ENCODE assay signal across 10 cellular contexts in the genomic region with DNA sequence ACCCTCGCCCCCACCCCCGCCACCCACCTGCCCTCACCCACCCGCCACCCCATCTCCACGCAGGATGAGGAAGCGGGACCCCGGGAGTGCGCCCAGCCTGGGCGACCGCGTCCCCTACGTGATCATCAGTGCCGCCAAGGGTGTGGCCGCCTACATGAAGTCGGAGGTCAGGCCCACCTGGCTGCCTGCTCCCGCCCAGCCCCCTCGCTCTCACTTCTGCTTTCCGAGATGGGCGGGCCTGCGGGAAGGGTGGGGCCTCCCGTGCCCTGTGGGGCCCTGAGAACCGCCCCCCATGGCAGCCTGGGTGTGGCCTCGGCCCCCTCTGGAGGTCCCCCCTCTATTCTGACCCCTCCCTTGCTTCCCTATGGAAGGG. TPM values are rescaled to one million over a fixed set of nuclear protein-coding genes. Genes with fewer than 3 reads are reported as not detected.
DNase-seq lines count a peak whose midpoint lies in the region; ATAC-seq, FAIRE-seq and TF ChIP-seq lines count a peak whose summit lies in the region.
"Had no signal": no experiment of that assay in that cellular context is flagged by ENCODE, and none has a peak within 500 bp of the region (broad histone marks: within the 10 kb centered on the region; RNA-seq: fewer than 3 reads in every experiment).

No MANE protein-coding gene starts in this region.

- no peak overlapping the region for H3K4me3 Mint-ChIP-seq in CD4-positive, CD25-positive, alpha-beta regulatory T cell
- H3K4me3 Mint-ChIP-seq in T-helper 2 cell treated with Interferon-gamma antibody and Interleukin-4, amounts not matched to agents 5 μg/mL and 100 μg/mL, for 36 hours: no peak overlapping the region

- no peaks in the 10 kb centered on the region for H3K9me3 ChIP-seq in CD4-positive, CD25-positive, alpha-beta regulatory T cell (ENCODE audit: control insufficient read depth in 2 of 2, low read length in 2 of 2)
- no peaks in the 10 kb centered on the region for H3K9me3 ChIP-seq in GM12878 (replicated peaks; ENCODE audit: control insufficient read depth, insufficient read depth, low read length)

- BruUV-seq in GM12878 (replicated peaks; lab: Mats Ljungman, UMichigan): no TSS peak

- H3K9me3 Mint-ChIP-seq in CD4-positive, CD25-positive, alpha-beta regulatory T cell: no peaks in the 10 kb centered on the region
- H3K9me3 Mint-ChIP-seq in T-helper 2 cell treated with Interferon-gamma antibody and Interleukin-4, amounts not matched to agents 5 μg/mL and 100 μg/mL, for 36 hours: no peaks in the 10 kb centered on the region

- peak; percentile 84 for TF ChIP-seq POLR2A in GM12878 (IDR thresholded peaks at IDR 0.05; ENCODE audit: low read depth, low read length)

- POLR2A ChIA-PET in GM12878 (lab: Charles Lee): interaction anchor here (0.5 to 4.8 kb wide), 8 partner anchors 14 to 966 kb away, joined by 3 to 26 read pairs (median 7); partner anchors contain the start of gene POLD1

- H3K36me3 ChIP-seq in CD4-positive, CD25-positive, alpha-beta regulatory T cell (ENCODE audit: control insufficient read depth, insufficient read depth, low read length): no peaks in the 10 kb centered on the region
- H3K36me3 ChIP-seq in GM12878 (ENCODE audit: control insufficient read depth in 2 of 2, insufficient read depth in 2 of 2, low read length in 1 of 2): peaks cover 2 to 8% of the 10 kb centered on the region in 2 experiments; a peak in 2 of 4 replicates

- CTCF ChIA-PET in GM12878 (lab: Yijun Ruan, JAX): interaction anchor here (0.7 to 4.2 kb wide), 17 partner anchors 9 to 681 kb away, joined by 3 to 30 read pairs (median 5); partner anchors contain the start of genes NAPSA and NR1H2

- H3K27ac Mint-ChIP-seq in CD4-positive, CD25-positive, alpha-beta regulatory T cell: no peak overlapping the region
- H3K27ac Mint-ChIP-seq in T-helper 2 cell treated with Interferon-gamma antibody and Interleukin-4, amounts not matched to agents 5 μg/mL and 100 μg/mL, for 36 hours: no peak overlapping the region

- DNase-seq in CD4-positive, CD25-positive, alpha-beta regulatory T cell: no peak
- DNase-seq in GM12878 (ENCODE audit: low read depth, low spot score) (peak; percentile 68), DMS53 treated with DMSO at 0.1 percent for 48 hours (lab: John Stamatoyannopoulos, UW; ENCODE audit: unreplicated experiment) (no peak), occipital lobe (lab: John Stamatoyannopoulos, UW) (no peak), NCI-H1092 (lab: John Stamatoyannopoulos, UW) (no peak)
- no peak for DNase-seq in T-helper 2 cell treated with Interferon-gamma antibody and Interleukin-4, amounts not matched to agents 5 μg/mL and 100 μg/mL, for 36 hours (ENCODE audit: low spot score)

- peaks cover 5% of the 10 kb centered on the region for H3K4me1 ChIP-seq in CD4-positive, CD25-positive, alpha-beta regulatory T cell (ENCODE audit: control insufficient read depth, insufficient read depth, low read length, poor library complexity, severe bottlenecking)
- peaks cover 35% of the 10 kb centered on the region for H3K4me1 ChIP-seq in GM12878 (ENCODE audit: control insufficient read depth, insufficient read depth, low read length)

- H2AFZ ChIP-seq in GM12878 (ENCODE audit: control insufficient read depth, low read depth, low read length): no peak overlapping the region; the same call in 1 of the 2 replicates

- peak overlapping the region; percentile 61 for H3K9ac ChIP-seq in GM12878 (ENCODE audit: control insufficient read depth, insufficient read depth, low read length)

- SMC1A ChIA-PET in GM12878 (lab: Charles Lee; ENCODE audit: uncharacterized antibody, unreplicated experiment): interaction anchor here (0.6 to 1.9 kb wide), 7 partner anchors 45 to 73 kb away, joined by 3 to 15 read pairs (median 4); no protein-coding TSS in a partner anchor

- H3K4me1 Mint-ChIP-seq in CD4-positive, CD25-positive, alpha-beta regulatory T cell: peaks cover 0 to 6% (median 4%) of the 10 kb centered on the region in 4 donors
- peaks cover 4% of the 10 kb centered on the region for H3K4me1 Mint-ChIP-seq in T-helper 2 cell treated with Interferon-gamma antibody and Interleukin-4, amounts not matched to agents 5 μg/mL and 100 μg/mL, for 36 hours (ENCODE audit: low read depth)

- peak; percentile 26 to 67; a peak in 2 of 4 replicates for TF ChIP-seq EP300 in GM12878 (IDR thresholded peaks at IDR 0.05; ENCODE audit: borderline replicate concordance in 1 of 2, control insufficient read depth in 1 of 2, low read depth in 2 of 2, low read length in 2 of 2)

- no peak for TF ChIP-seq CTCF in GM12878 (IDR thresholded peaks at IDR 0.05 in 2 of 3, conservative IDR thresholded peaks at IDR 0.05 in 1 of 3; ENCODE audit: control insufficient read depth in 2 of 3, extremely low read depth in 1 of 3, insufficient read depth in 1 of 3, low read depth in 3 of 3, low read length in 3 of 3)

- peaks cover 16% of the 10 kb centered on the region for H3K27me3 Mint-ChIP-seq in CD4-positive, CD25-positive, alpha-beta regulatory T cell
- H3K27me3 Mint-ChIP-seq in T-helper 2 cell treated with Interferon-gamma antibody and Interleukin-4, amounts not matched to agents 5 μg/mL and 100 μg/mL, for 36 hours (ENCODE audit: low read depth): peaks cover 12% of the 10 kb centered on the region

- peaks cover 21% of the 10 kb centered on the region for H3K79me2 ChIP-seq in GM12878 (ENCODE audit: control insufficient read depth, insufficient read depth, low read length)

- peak; percentile 35 for FAIRE-seq in GM12878 (lab: Jason Lieb, UNC)
- FAIRE-seq: astrocyte had no signal

- RAD21 ChIA-PET in GM12878 (lab: Charles Lee; ENCODE audit: unreplicated experiment): interaction anchor here (0.7 to 1.9 kb wide), 14 partner anchors 14 to 87 kb away, joined by 3 to 18 read pairs (median 4); partner anchors contain the start of genes KCNC3 and POLD1

- intact Hi-C loops in GM12878 (cut with micrococcal nuclease; ENCODE audit: unreplicated experiment): loop anchor here (2.0 kb wide), 2 partner anchors 31 to 59 kb away; partner anchors contain the start of gene POLD1

- no peaks in the 10 kb centered on the region for H3K27me3 ChIP-seq in CD4-positive, CD25-positive, alpha-beta regulatory T cell (ENCODE audit: control insufficient read depth, insufficient read depth, low read length)
- H3K27me3 ChIP-seq in GM12878 (replicated peaks in 1 of 2; ENCODE audit: control insufficient read depth in 2 of 2, insufficient read depth in 2 of 2, low read length in 1 of 2): no peaks in the 10 kb centered on the region

- H3K4me2 ChIP-seq in GM12878 (ENCODE audit: control insufficient read depth, insufficient read depth): peak overlapping the region; percentile 73; the same call in 1 of the 2 replicates

- in situ Hi-C loops in GM12878 (cut with MboI): no loop called here

- no peak overlapping the region for H3K4me3 ChIP-seq in CD4-positive, CD25-positive, alpha-beta regulatory T cell (ENCODE audit: low read depth, low read length)
- H3K4me3 ChIP-seq in GM12878: no peak overlapping the region

- no peaks in the 10 kb centered on the region for H4K20me1 ChIP-seq in GM12878 (ENCODE audit: control insufficient read depth, insufficient read depth)

- ATAC-seq in CD4-positive, CD25-positive, alpha-beta regulatory T cell (ENCODE audit: low read depth in 2 of 2): peak; percentile 38 to 47
- ATAC-seq in GM19463 (IDR thresholded peaks at IDR 0.05; ENCODE audit: unreplicated experiment) (peak; percentile 44), HG03342 (IDR thresholded peaks at IDR 0.05; ENCODE audit: unreplicated experiment) (peak; percentile 45), GM12878 (peak; percentile 76)

- no peak overlapping the region for H3K27ac ChIP-seq in CD4-positive, CD25-positive, alpha-beta regulatory T cell (ENCODE audit: insufficient read depth, low read length, poor library complexity, severe bottlenecking)
- peak overlapping the region; percentile 95 for H3K27ac ChIP-seq in GM12878 (ENCODE audit: control insufficient read depth, insufficient read depth)

- no peak for TF ChIP-seq RAD21 in GM12878 (IDR thresholded peaks at IDR 0.05; ENCODE audit: insufficient read depth, low read depth, low read length)

- 0% methylated on average over 19 of the region's 22 CpGs for WGBS in GM12878 (ENCODE audit: insufficient coverage, insufficient replicate concordance, low lambda C conversion rate, missing lambda C conversion rate)

- H3K36me3 Mint-ChIP-seq in CD4-positive, CD25-positive, alpha-beta regulatory T cell: peaks cover 4% of the 10 kb centered on the region
- peaks cover 19% of the 10 kb centered on the region for H3K36me3 Mint-ChIP-seq in T-helper 2 cell treated with Interferon-gamma antibody and Interleukin-4, amounts not matched to agents 5 μg/mL and 100 μg/mL, for 36 hours (ENCODE audit: low read depth)

RNA-seq across cellular contexts. Expression of gene SPIB, which starts 3.1 kb away (rescaled TPM):
- not detected for total RNA-seq in CD4-positive, CD25-positive, alpha-beta regulatory T cell
- under 1 TPM in 2 of 4 donors, not detected in 2; 0.10 to 0.38 TPM for polyA plus RNA-seq in CD4-positive, CD25-positive, alpha-beta regulatory T cell
- 116 and 119 TPM in 2 replicates for total RNA-seq in GM12878 (2013; cell fraction: nucleolus; rRNA removed)
- total RNA-seq in GM12878 (2014; rRNA removed) (106 and 123 TPM in 2 replicates), GM12878 (2014; rRNA removed; fragmentation: Illumina TruSeq; extraction: Trizol) (28.3 and 30.4 TPM in 2 replicates), GM12878 (2021) (85.0 and 90.7 TPM in 2 replicates), occipital lobe (not detected)
- 21.0 TPM for polyA plus RNA-seq in GM12878 (2011; ENCODE audit: low read depth)
- polyA plus RNA-seq in GM12878 (2011; rRNA removed) (22.6 and 58.4 TPM in 2 replicates), GM12878 (2014; fragmentation: Illumina TruSeq; extraction: Trizol) (22.0 and 34.8 TPM in 2 replicates), GM12878 (2014; fragmentation: Nextera tagmentation; extraction: Ambion mirVana) (10 to 100 TPM in 1 of 2 experiments, 1 to 10 TPM in 1; 3.5 to 14.0 TPM), GM12878 (2014; rRNA removed) (89.3 and 90.4 TPM in 2 replicates), GM12878 (2016; fragmentation: Nextera tagmentation; extraction: Ambion mirVana) (10 to 100 TPM; 53.6 to 60.2 TPM)
- polyA plus RNA-seq in GM12878 (2011; cell fraction: cytosol; rRNA removed): 61.5 and 78.6 TPM in 2 replicates
- 96.6 and 113 TPM in 2 replicates for polyA plus RNA-seq in GM12878 (2011; cell fraction: nucleus; rRNA removed)
- 79.6 and 82.0 TPM in 2 replicates for polyA plus RNA-seq in GM12878 (2012)
- polyA minus RNA-seq in GM12878 (2011; rRNA and poly(A)+ RNA removed): 18.7 and 54.2 TPM in 2 replicates
- 27.6 and 31.1 TPM in 2 replicates for polyA minus RNA-seq in GM12878 (2011; cell fraction: cytosol; rRNA and poly(A)+ RNA removed)
- 22.6 and 47.1 TPM in 2 replicates for polyA minus RNA-seq in GM12878 (2011; cell fraction: nucleus; rRNA and poly(A)+ RNA removed)

RNA-seq across cellular contexts. Expression of gene MYBPC2, which starts 17.0 kb away (rescaled TPM):
- 0.49 TPM for total RNA-seq in CD4-positive, CD25-positive, alpha-beta regulatory T cell
- polyA plus RNA-seq in CD4-positive, CD25-positive, alpha-beta regulatory T cell: under 1 TPM in 1 of 4 donors, not detected in 3; 0.23 TPM
- 0.42 and 0.54 TPM in 2 replicates for total RNA-seq in GM12878 (2013; cell fraction: nucleolus; rRNA removed)
- 0.49 and 0.51 TPM in 2 replicates for total RNA-seq in GM12878 (2014; rRNA removed)
- total RNA-seq in GM12878 (2014; rRNA removed; fragmentation: Illumina TruSeq; extraction: Trizol): 0.37 and 0.67 TPM in 2 replicates
- total RNA-seq in GM12878 (2021): 0.90 and 1.4 TPM in 2 replicates
- 0.70 TPM for polyA plus RNA-seq in GM12878 (2011; ENCODE audit: low read depth)
- polyA plus RNA-seq in GM12878 (2011; rRNA removed): 0.06 and 0.15 TPM in 2 replicates
- 0.21 and 0.33 TPM in 2 replicates for polyA plus RNA-seq in GM12878 (2011; cell fraction: cytosol; rRNA removed)
- 0.56 and 0.58 TPM in 2 replicates for polyA plus RNA-seq in GM12878 (2011; cell fraction: nucleus; rRNA removed)
- 1.8 and 2.0 TPM in 2 replicates for polyA plus RNA-seq in GM12878 (2012)
- 0.56 and 0.73 TPM in 2 replicates for polyA plus RNA-seq in GM12878 (2014; fragmentation: Illumina TruSeq; extraction: Trizol)
- under 1 TPM; 0.09 to 0.10 TPM for polyA plus RNA-seq in GM12878 (2014; fragmentation: Nextera tagmentation; extraction: Ambion mirVana)
- 0.65 and 0.72 TPM in 2 replicates for polyA plus RNA-seq in GM12878 (2014; rRNA removed)
- 1 to 10 TPM; 1.9 to 2.6 TPM for polyA plus RNA-seq in GM12878 (2016; fragmentation: Nextera tagmentation; extraction: Ambion mirVana)
- polyA minus RNA-seq in GM12878 (2011; rRNA and poly(A)+ RNA removed): 0.10 and 0.15 TPM in 2 replicates
- not detected in 2 replicates for polyA minus RNA-seq in GM12878 (2011; cell fraction: cytosol; rRNA and poly(A)+ RNA removed)
- polyA minus RNA-seq in GM12878 (2011; cell fraction: nucleus; rRNA and poly(A)+ RNA removed): 0.12 TPM in 1 of 2 replicates, not detected in the other
- total RNA-seq in occipital lobe: not detected
- total RNA-seq: astrocyte had no signal

RNA-seq across cellular contexts. Expression of gene POLD1, which starts 31.5 kb away (rescaled TPM):
- total RNA-seq in CD4-positive, CD25-positive, alpha-beta regulatory T cell: 28.1 TPM
- polyA plus RNA-seq in CD4-positive, CD25-positive, alpha-beta regulatory T cell: 10 to 100 TPM; 19.3 to 23.5 (median 21.3) TPM
- total RNA-seq in GM12878 (2013; cell fraction: nucleolus; rRNA removed): 45.1 and 55.2 TPM in 2 replicates
- total RNA-seq in GM12878 (2014; rRNA removed) (121 and 141 TPM in 2 replicates), GM12878 (2014; rRNA removed; fragmentation: Illumina TruSeq; extraction: Trizol) (28.6 and 31.8 TPM in 2 replicates), GM12878 (2021) (146 and 165 TPM in 2 replicates), occipital lobe (17.5 TPM)
- 15.5 TPM for polyA plus RNA-seq in GM12878 (2011; ENCODE audit: low read depth)
- polyA plus RNA-seq in GM12878 (2011; rRNA removed) (10.4 and 25.7 TPM in 2 replicates), GM12878 (2014; fragmentation: Illumina TruSeq; extraction: Trizol) (1.9 and 18.1 TPM in 2 replicates), GM12878 (2014; fragmentation: Nextera tagmentation; extraction: Ambion mirVana) (1 to 10 TPM in 1 of 2 experiments, under 1 TPM in 1; 0.76 to 6.5 TPM), GM12878 (2014; rRNA removed) (95.1 and 110 TPM in 2 replicates), GM12878 (2016; fragmentation: Nextera tagmentation; extraction: Ambion mirVana) (100 to 1,000 TPM; 111 to 118 TPM)
- polyA plus RNA-seq in GM12878 (2011; cell fraction: cytosol; rRNA removed): 47.4 and 83.0 TPM in 2 replicates
- 231 and 322 TPM in 2 replicates for polyA plus RNA-seq in GM12878 (2011; cell fraction: nucleus; rRNA removed)
- polyA plus RNA-seq in GM12878 (2012): 51.0 and 61.8 TPM in 2 replicates
- polyA minus RNA-seq in GM12878 (2011; rRNA and poly(A)+ RNA removed): 34.5 and 105 TPM in 2 replicates
- polyA minus RNA-seq in GM12878 (2011; cell fraction: cytosol; rRNA and poly(A)+ RNA removed): 65.4 and 72.3 TPM in 2 replicates
- polyA minus RNA-seq in GM12878 (2011; cell fraction: nucleus; rRNA and poly(A)+ RNA removed): 50.1 and 97.2 TPM in 2 replicates

RNA-seq across cellular contexts. Expression of gene NR1H2, which starts 39.4 kb away (rescaled TPM):
- 213 TPM for total RNA-seq in CD4-positive, CD25-positive, alpha-beta regulatory T cell
- polyA plus RNA-seq in CD4-positive, CD25-positive, alpha-beta regulatory T cell: 10 to 100 TPM; 60.3 to 75.0 (median 70.3) TPM
- 40.9 and 43.5 TPM in 2 replicates for total RNA-seq in GM12878 (2013; cell fraction: nucleolus; rRNA removed)
- total RNA-seq in GM12878 (2014; rRNA removed) (44.8 and 45.2 TPM in 2 replicates), GM12878 (2014; rRNA removed; fragmentation: Illumina TruSeq; extraction: Trizol) (15.6 and 17.2 TPM in 2 replicates), GM12878 (2021) (43.3 and 44.5 TPM in 2 replicates), occipital lobe (18.9 TPM)
- 12.3 TPM for polyA plus RNA-seq in GM12878 (2011; ENCODE audit: low read depth)
- polyA plus RNA-seq in GM12878 (2011; rRNA removed) (12.3 and 26.9 TPM in 2 replicates), GM12878 (2014; fragmentation: Illumina TruSeq; extraction: Trizol) (1.8 and 16.2 TPM in 2 replicates), GM12878 (2014; fragmentation: Nextera tagmentation; extraction: Ambion mirVana) (1 to 10 TPM in 1 of 2 experiments, under 1 TPM in 1; 0.05 to 1.3 TPM), GM12878 (2014; rRNA removed) (52.4 and 53.3 TPM in 2 replicates), GM12878 (2016; fragmentation: Nextera tagmentation; extraction: Ambion mirVana) (10 to 100 TPM; 45.7 to 54.2 TPM)
- polyA plus RNA-seq in GM12878 (2011; cell fraction: cytosol; rRNA removed): 35.8 and 59.6 TPM in 2 replicates
- polyA plus RNA-seq in GM12878 (2011; cell fraction: nucleus; rRNA removed): 90.2 and 96.1 TPM in 2 replicates
- 46.7 and 49.3 TPM in 2 replicates for polyA plus RNA-seq in GM12878 (2012)
- 19.2 and 26.2 TPM in 2 replicates for polyA minus RNA-seq in GM12878 (2011; rRNA and poly(A)+ RNA removed)
- polyA minus RNA-seq in GM12878 (2011; cell fraction: cytosol; rRNA and poly(A)+ RNA removed): 13.5 and 15.4 TPM in 2 replicates
- 17.4 and 27.1 TPM in 2 replicates for polyA minus RNA-seq in GM12878 (2011; cell fraction: nucleus; rRNA and poly(A)+ RNA removed)

RNA-seq across cellular contexts. Expression of gene NAPSA, which starts 50.2 kb away (rescaled TPM):
- total RNA-seq in CD4-positive, CD25-positive, alpha-beta regulatory T cell: 0.67 TPM
- 1 to 10 TPM; 1.2 to 2.2 (median 1.5) TPM for polyA plus RNA-seq in CD4-positive, CD25-positive, alpha-beta regulatory T cell
- 19.2 and 19.9 TPM in 2 replicates for total RNA-seq in GM12878 (2013; cell fraction: nucleolus; rRNA removed)
- total RNA-seq in GM12878 (2014; rRNA removed) (20.1 and 20.6 TPM in 2 replicates), GM12878 (2014; rRNA removed; fragmentation: Illumina TruSeq; extraction: Trizol) (12.3 and 14.5 TPM in 2 replicates), GM12878 (2021) (18.2 and 19.2 TPM in 2 replicates), occipital lobe (0.16 TPM)
- polyA plus RNA-seq in GM12878 (2011; ENCODE audit: low read depth): 30.5 TPM
- polyA plus RNA-seq in GM12878 (2011; rRNA removed) (30.8 and 45.4 TPM in 2 replicates), GM12878 (2014; fragmentation: Illumina TruSeq; extraction: Trizol) (13.8 and 15.3 TPM in 2 replicates), GM12878 (2014; fragmentation: Nextera tagmentation; extraction: Ambion mirVana) (10 to 100 TPM in 1 of 2 experiments, 1 to 10 TPM in 1; 6.7 to 15.2 TPM), GM12878 (2014; rRNA removed) (21.6 and 22.4 TPM in 2 replicates), GM12878 (2016; fragmentation: Nextera tagmentation; extraction: Ambion mirVana) (10 to 100 TPM; 17.0 to 17.2 TPM)
- 65.3 and 79.7 TPM in 2 replicates for polyA plus RNA-seq in GM12878 (2011; cell fraction: cytosol; rRNA removed)
- polyA plus RNA-seq in GM12878 (2011; cell fraction: nucleus; rRNA removed): 86.1 and 106 TPM in 2 replicates
- polyA plus RNA-seq in GM12878 (2012): 15.8 and 49.6 TPM in 2 replicates
- 20.5 and 43.9 TPM in 2 replicates for polyA minus RNA-seq in GM12878 (2011; rRNA and poly(A)+ RNA removed)
- polyA minus RNA-seq in GM12878 (2011; cell fraction: cytosol; rRNA and poly(A)+ RNA removed): 10.6 and 14.8 TPM in 2 replicates
- polyA minus RNA-seq in GM12878 (2011; cell fraction: nucleus; rRNA and poly(A)+ RNA removed): 11.8 and 16.9 TPM in 2 replicates
- total RNA-seq: astrocyte, skeletal muscle tissue had no signal

Comparison
In these comparisons a context has a peak if more than half of its experiments do, and no peak if none do; other contexts are left out.
1. RNA of gene SPIB, which starts 3.1 kb away (total RNA-seq): 28.3 to 123 TPM in GM12878; not detected in CD4-positive, CD25-positive, alpha-beta regulatory T cell (single experiment) and not detected in occipital lobe (single experiment); every median in the first group is over 10 times any median in the second.
2. Peak in every context shown above with its lines, with median percentiles within 50 percentile points of each other: ATAC-seq.